Comparison of ENCODE assay signal across 1 cellular context in genomic region chr16:80540516-80541305, GRCh38.
A peak's percentile ranks its signal among the peaks of the same experiment; 100 is the strongest.
TF ChIP-seq lines count a peak whose summit lies in the region.

DYNLRB2 (plus strand) TSS chr16:80540993; CDS start chr16:80541077, 84 bp downstream.

TF ChIP-seq in HEK293, 187 proteins besides CTCF, POLR2A, EP300 and RAD21 (continued from another document):
- TF ChIP-seq REPIN1 (tag by site-specific recombination; IDR thresholded peaks at IDR 0.05; ENCODE audit: low read depth) (no peak), ZNF2 (tag by site-specific recombination; IDR thresholded peaks at IDR 0.05) (0 out of 2 replicates have a peak, but pooled peaks have one; percentile 57), KLF17 (tag by site-specific recombination; IDR thresholded peaks at IDR 0.05) (no peak), ZNF514 (tag by site-specific recombination; IDR thresholded peaks at IDR 0.05) (no peak), ZNF501 (tag by site-specific recombination; IDR thresholded peaks at IDR 0.05) (peak; percentile 64; the same call in 1 of the 2 replicates), PRDM4 (tag by site-specific recombination; IDR thresholded peaks at IDR 0.05) (0 out of 2 replicates have a peak, but pooled peaks have one; percentile 26), ZBTB20 (tag by site-specific recombination; IDR thresholded peaks at IDR 0.05) (peak; percentile 52; the same call in 1 of the 2 replicates), ZFP69B (tag by site-specific recombination; IDR thresholded peaks at IDR 0.05) (peak; percentile 86), ZBTB49 (tag by site-specific recombination; IDR thresholded peaks at IDR 0.05; ENCODE audit: low read depth) (no peak), ZNF398 (tag by site-specific recombination; IDR thresholded peaks at IDR 0.05) (no peak), ZBTB8A (tag by site-specific recombination; IDR thresholded peaks at IDR 0.05) (peak; percentile 64), ZNF561 (tag by site-specific recombination; IDR thresholded peaks at IDR 0.05; ENCODE audit: borderline replicate concordance) (peak; percentile 97), ZNF792 (tag by site-specific recombination; IDR thresholded peaks at IDR 0.05) (0 out of 2 replicates have a peak, but pooled peaks have one; percentile 50), KLF16 (tag by site-specific recombination; IDR thresholded peaks at IDR 0.05) (peak; percentile 66), ZBTB6 (tag by site-specific recombination; IDR thresholded peaks at IDR 0.05) (peak; percentile 37; the same call in 1 of the 2 replicates), GLIS2 (tag by site-specific recombination; IDR thresholded peaks at IDR 0.05) (peak; percentile 68), GLIS1 (tag by site-specific recombination; IDR thresholded peaks at IDR 0.05) (peak; percentile 57; the same call in 1 of the 2 replicates)
